Comparison of ENCODE assay signal across 1 cellular context in genomic region chr6:159968295-159969203, GRCh38.
TF ChIP-seq lines count a peak whose summit lies in the region.

IGF2R (plus strand) TSS chr6:159969082; CDS start chr6:159969247, 165 bp downstream.

TF ChIP-seq in K562, 482 proteins besides CTCF, POLR2A, EP300 and RAD21 (continued from another document and continues in another):
- peak; percentile 91 for TF ChIP-seq USF1 (CRISPR knock-in tag; IDR thresholded peaks at IDR 0.05)
- TF ChIP-seq THAP7 (CRISPR knock-in tag; IDR thresholded peaks at IDR 0.05): peak; percentile 61; the same call in 1 of the 2 replicates
- TF ChIP-seq SMARCA5 (IDR thresholded peaks at IDR 0.05): no peak
- TF ChIP-seq FOS (IDR thresholded peaks at IDR 0.05; ENCODE audit: extremely low read depth, insufficient read length): no peak
- no peak for TF ChIP-seq HDAC2 (IDR thresholded peaks at IDR 0.05)
- TF ChIP-seq NR0B1 (IDR thresholded peaks at IDR 0.05; ENCODE audit: partially characterized antibody): no peak
- TF ChIP-seq NFRKB (IDR thresholded peaks at IDR 0.05; ENCODE audit: low read depth): peak; percentile 72; the same call in 1 of the 2 replicates
- no peak for TF ChIP-seq MCM5 (IDR thresholded peaks at IDR 0.05; ENCODE audit: low read depth)
- TF ChIP-seq AFF1 (IDR thresholded peaks at IDR 0.05; ENCODE audit: low read depth in 1 of 2, partially characterized antibody in 2 of 2): no peak
- no peak for TF ChIP-seq MYNN (IDR thresholded peaks at IDR 0.05)
- TF ChIP-seq MYNN (CRISPR knock-in tag; IDR thresholded peaks at IDR 0.05): no peak
- TF ChIP-seq EGR1 (conservative IDR thresholded peaks at IDR 0.05): no peak
- TF ChIP-seq ZNF347 (CRISPR knock-in tag; IDR thresholded peaks at IDR 0.05; ENCODE audit: low read depth): no peak
- TF ChIP-seq ZNF12 (CRISPR knock-in tag; IDR thresholded peaks at IDR 0.05): no peak
- TF ChIP-seq RB1 (IDR thresholded peaks at IDR 0.05; ENCODE audit: low read depth): peak; percentile 75
- peak; percentile 69 for TF ChIP-seq ATF7 (IDR thresholded peaks at IDR 0.05)
- TF ChIP-seq KDM2B (CRISPR knock-in tag; IDR thresholded peaks at IDR 0.05): peak; percentile 61; the same call in 1 of the 2 replicates
- TF ChIP-seq ARID3B (CRISPR knock-in tag; IDR thresholded peaks at IDR 0.05; ENCODE audit: borderline replicate concordance): 0 out of 2 replicates have a peak, but pooled peaks have one; percentile 49
- no peak for TF ChIP-seq ZBTB8A (IDR thresholded peaks at IDR 0.05; ENCODE audit: partially characterized antibody)
- TF ChIP-seq ATF1 (CRISPR knock-in tag; IDR thresholded peaks at IDR 0.05): no peak
- 0 out of 2 replicates have a peak, but pooled peaks have one; percentile 19 for TF ChIP-seq ATF1 (tag; IDR thresholded peaks at IDR 0.05)
- TF ChIP-seq CREBBP (IDR thresholded peaks at IDR 0.05; ENCODE audit: low read depth, low read length): no peak
- no peak for TF ChIP-seq ZKSCAN1 (IDR thresholded peaks at IDR 0.05; ENCODE audit: low read depth, low read length)
- TF ChIP-seq PRDM10 (IDR thresholded peaks at IDR 0.05; ENCODE audit: partially characterized antibody): no peak
- TF ChIP-seq LCOR (CRISPR knock-in tag; IDR thresholded peaks at IDR 0.05): no peak
- TF ChIP-seq BRD4 (IDR thresholded peaks at IDR 0.05): no peak
- peak; percentile 92 for TF ChIP-seq ZNF395 (CRISPR knock-in tag; IDR thresholded peaks at IDR 0.05)
- 0 out of 4 replicates have a peak, but pooled peaks of 1 of the 2 experiments have one; percentile 30 for TF ChIP-seq FOXA3 (CRISPR knock-in tag; conservative IDR thresholded peaks at IDR 0.05 in 1 of 2, IDR thresholded peaks at IDR 0.05 in 1 of 2)
- no peak for TF ChIP-seq TSC22D4 (tag; IDR thresholded peaks at IDR 0.05)
- peak; percentile 93 for TF ChIP-seq USF2 (CRISPR knock-in tag; IDR thresholded peaks at IDR 0.05)
- no peak for TF ChIP-seq CBFB (CRISPR knock-in tag; IDR thresholded peaks at IDR 0.05)
- TF ChIP-seq HNRNPK (IDR thresholded peaks at IDR 0.05; ENCODE audit: low read depth, low read length, poor library complexity, severe bottlenecking): no peak
- no peak for TF ChIP-seq PHF21A (IDR thresholded peaks at IDR 0.05; ENCODE audit: borderline replicate concordance, low read depth)
- TF ChIP-seq GTF3C2 (IDR thresholded peaks at IDR 0.05; ENCODE audit: borderline replicate concordance, extremely low read depth, insufficient read length): no peak
- peak; percentile 48; the same call in 1 of the 2 replicates for TF ChIP-seq SMARCA4 (IDR thresholded peaks at IDR 0.05)
- no peak for TF ChIP-seq NUFIP1 (IDR thresholded peaks at IDR 0.05; ENCODE audit: partially characterized antibody)
